ENCODE assay signal across 27 cellular contexts in the genomic region with DNA sequence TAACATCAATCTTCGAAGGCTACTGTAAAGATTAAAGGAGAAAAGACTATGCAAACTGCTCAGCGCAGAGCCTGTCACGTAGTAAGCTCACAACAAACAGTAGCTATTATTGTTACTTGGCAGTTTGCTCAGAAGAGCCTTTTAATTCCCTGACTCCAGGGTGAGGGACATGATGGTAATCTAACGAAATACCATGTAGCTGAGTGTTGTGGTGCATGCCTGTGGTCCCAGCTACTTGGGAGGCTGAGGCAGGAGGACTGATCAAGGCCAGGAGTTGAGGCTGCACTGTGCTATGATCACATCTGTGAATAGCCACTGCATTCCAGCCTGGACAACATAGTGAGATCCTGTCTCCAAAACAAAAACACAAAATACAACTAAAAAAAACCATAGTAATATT. TPM values are rescaled to one million over a fixed set of nuclear protein-coding genes. Genes with fewer than 3 reads are reported as not detected.
A peak's percentile ranks its signal among the peaks of the same experiment; 100 is the strongest.
DNase-seq lines count a peak whose midpoint lies in the region; ATAC-seq and TF ChIP-seq lines count a peak whose summit lies in the region.
"Had no signal": no experiment of that assay in that cellular context is flagged by ENCODE, and none has a peak within 500 bp of the region (broad histone marks: within the 10 kb centered on the region; RNA-seq: fewer than 3 reads in every experiment).

No MANE protein-coding gene starts in this region.

- ATAC-seq in HG03280 (IDR thresholded peaks at IDR 0.05; ENCODE audit: unreplicated experiment): no peak
- no peak for ATAC-seq in HG02852 (IDR thresholded peaks at IDR 0.05; ENCODE audit: unreplicated experiment)
- ATAC-seq: stimulated activated naive CD8-positive, alpha-beta T cell treated with anti-CD3 and anti-CD28 coated beads, Interleukin-15, Interleukin-2, amounts not matched to agents 100 U/mL and 50 U/mL, for 24 hours; T-helper 17 cell had no signal

- H3K4me1 ChIP-seq in SJSA1 (replicated peaks) (peaks cover 60% of the 10 kb centered on the region), esophagus muscularis mucosa (peaks cover 26 to 40% (median 28%) of the 10 kb centered on the region in 4 donors), subcutaneous abdominal adipose tissue (ENCODE audit: control insufficient read depth in 5 of 5, insufficient read depth in 5 of 5, low read length in 5 of 5) (peaks cover 10 to 37% (median 25%) of the 10 kb centered on the region in 5 donors)
- H3K4me1 ChIP-seq: BLaER1 had no signal

- no peaks in the 10 kb centered on the region for H3K27me3 ChIP-seq in AG04450 (ENCODE audit: control insufficient read depth, insufficient read depth, low read length)
- H3K27me3 ChIP-seq in SJSA1 (replicated peaks): no peaks in the 10 kb centered on the region
- no peaks in the 10 kb centered on the region for H3K27me3 ChIP-seq in esophagus muscularis mucosa
- no peaks in the 10 kb centered on the region for H3K27me3 ChIP-seq in subcutaneous abdominal adipose tissue (ENCODE audit: control insufficient read depth in 5 of 5, insufficient read depth in 4 of 5, low read length in 5 of 5)
- H3K27me3 ChIP-seq: BLaER1, sigmoid colon had no signal

- no peak for TF ChIP-seq EP300 in esophagus muscularis mucosa (IDR thresholded peaks at IDR 0.05)

- no peaks in the 10 kb centered on the region for H3K9me3 ChIP-seq in AG04450 (ENCODE audit: control insufficient read depth, insufficient read depth, low read length)
- no peaks in the 10 kb centered on the region for H3K9me3 ChIP-seq in SJSA1 (replicated peaks)
- peaks cover 0 to 11% (median 4%) of the 10 kb centered on the region in 4 donors for H3K9me3 ChIP-seq in esophagus muscularis mucosa
- peaks cover 0 to 9% (median 4%) of the 10 kb centered on the region in 5 donors for H3K9me3 ChIP-seq in subcutaneous abdominal adipose tissue (ENCODE audit: control insufficient read depth in 5 of 5, low read length in 5 of 5)
- H3K9me3 ChIP-seq: SK-N-SH had no signal

- CTCF ChIA-PET in AG04450 (lab: Charles Lee): interaction anchor here (0.7 to 11.5 kb wide), 6 partner anchors 9 to 234 kb away, joined by 3 to 123 read pairs (median 8); no protein-coding TSS in a partner anchor

- H3K4me3 ChIP-seq in AG04450 (ENCODE audit: low read depth, low read length): no peak overlapping the region
- no peak overlapping the region for H3K4me3 ChIP-seq in SJSA1
- no peak overlapping the region for H3K4me3 ChIP-seq in esophagus muscularis mucosa
- H3K4me3 ChIP-seq in subcutaneous abdominal adipose tissue (ENCODE audit: low read depth in 1 of 5, low read length in 5 of 5): no peak overlapping the region
- H3K4me3 ChIP-seq: BLaER1, sigmoid colon had no signal

- no peak for TF ChIP-seq POLR2A in esophagus muscularis mucosa (IDR thresholded peaks at IDR 0.05; ENCODE audit: low read depth)

- no peak overlapping the region for H3K9ac ChIP-seq in subcutaneous abdominal adipose tissue (ENCODE audit: low read length in 5 of 5)
- H3K9ac ChIP-seq: BLaER1, SK-N-SH had no signal

- 88% methylated on average over 4 of the region's 4 CpGs for WGBS in esophagus muscularis mucosa

- POLR2A ChIA-PET in AG04450 (lab: Yijun Ruan, JAX): no interaction called here

- peaks cover 40% of the 10 kb centered on the region for H3K36me3 ChIP-seq in SJSA1
- H3K36me3 ChIP-seq in esophagus muscularis mucosa: peaks cover 17 to 72% (median 47%) of the 10 kb centered on the region in 4 donors
- H3K36me3 ChIP-seq in subcutaneous abdominal adipose tissue (ENCODE audit: control insufficient read depth in 5 of 5, insufficient read depth in 5 of 5, low read length in 5 of 5): peaks cover 27 to 78% (median 51%) of the 10 kb centered on the region in 5 donors

- DNase-seq in AG04450 (ENCODE audit: low read depth, low spot score) (no peak), SJSA1 (ENCODE audit: low read depth in 1 of 2, low spot score in 2 of 2) (peak in 1 of 2 experiments; percentile 25), esophagus muscularis mucosa (ENCODE audit: extremely low spot score) (no peak), NCI-H526 treated with DMSO at 0.1 percent for 48 hours (lab: John Stamatoyannopoulos, UW) (no peak), NCI-H69 (lab: John Stamatoyannopoulos, UW) (no peak)
- DNase-seq: ACHN; activated CD4-positive, alpha-beta T cell treated with anti-CD3 and anti-CD28 coated beads for 4 hours; COR-L47; effector memory CD4-positive, alpha-beta T cell; GOT3; islet precursor cell; NCI-H1048; NCI-H748 treated with DMSO at 0.1 percent for 48 hours; RPMI8226; sigmoid colon; SK-N-SH; stimulated activated CD4-positive, alpha-beta T cell treated with anti-CD3 and anti-CD28 coated beads, Interleukin-15, amount 100 ng/mL, for 24 hours; stimulated activated naive CD8-positive, alpha-beta T cell treated with anti-CD3 and anti-CD28 coated beads, Interleukin-15, Interleukin-2, amounts not matched to agents 100 U/mL and 50 U/mL, for 24 hours; T-helper 17 cell had no signal

- H3K27ac ChIP-seq in AG04450 (ENCODE audit: low read depth, low read length) (peak overlapping the region; percentile 54), SJSA1 (peak overlapping the region; percentile 79), esophagus muscularis mucosa (replicated peaks in 1 of 4) (peak overlapping the region; percentile 13 to 76 (median 42)), subcutaneous abdominal adipose tissue (ENCODE audit: low read depth, low read length) (peak overlapping the region; percentile 52)
- H3K27ac ChIP-seq: BLaER1 had no signal

- intact Hi-C loops in esophagus muscularis mucosa (cut with DNase I): loop anchor here (5.0 kb wide), 1 partner anchor 135 kb away; no protein-coding TSS in a partner anchor

- no peak for TF ChIP-seq CTCF in AG04450 (IDR thresholded peaks at IDR 0.05; ENCODE audit: low read depth, low read length)
- TF ChIP-seq CTCF in esophagus muscularis mucosa (IDR thresholded peaks at IDR 0.05): no peak

RNA-seq across cellular contexts. Expression of gene HEBP1, which starts 22.8 kb away (rescaled TPM):
- polyA plus RNA-seq in AG04450 (2011; rRNA removed): 57.7 and 76.3 TPM in 2 replicates
- 51.4 and 68.3 TPM in 2 replicates for polyA minus RNA-seq in AG04450 (2011; rRNA and poly(A)+ RNA removed)
- total RNA-seq in SJSA1 (2014; rRNA removed; shearing (Covaris generic)): 3.2 and 6.6 TPM in 2 replicates
- 10 to 100 TPM; 40.6 to 70.6 (median 61.9) TPM for total RNA-seq in esophagus muscularis mucosa

RNA-seq across cellular contexts. Expression of gene GPRC5D, which starts 25.3 kb away (rescaled TPM):
- not detected in 2 replicates for polyA plus RNA-seq in AG04450 (2011; rRNA removed)
- not detected in 2 replicates for polyA minus RNA-seq in AG04450 (2011; rRNA and poly(A)+ RNA removed)
- not detected in 2 replicates for total RNA-seq in SJSA1 (2014; rRNA removed; shearing (Covaris generic))
- under 1 TPM in 1 of 4 donors, not detected in 3; 0.84 TPM for total RNA-seq in esophagus muscularis mucosa
- total RNA-seq: activated T-helper 1 cell treated with anti-CD3 and anti-CD28 coated beads, Interleukin-12 subunit alpha, Interleukin-12 subunit beta, Interleukin-2, Interleukin-4 antibody, amounts not matched to agents 30 ng/mL and 10 ng/mL and 1 ng/mL, durations not matched to agents 14 hours and 24 hours and 36 hours; LHCN-M2; sigmoid colon; T-helper 17 cell; urinary bladder had no signal
- polyA plus RNA-seq: neural cell, SK-N-SH had no signal
